ENCODE assay signal across 8 cellular contexts in the genomic region with DNA sequence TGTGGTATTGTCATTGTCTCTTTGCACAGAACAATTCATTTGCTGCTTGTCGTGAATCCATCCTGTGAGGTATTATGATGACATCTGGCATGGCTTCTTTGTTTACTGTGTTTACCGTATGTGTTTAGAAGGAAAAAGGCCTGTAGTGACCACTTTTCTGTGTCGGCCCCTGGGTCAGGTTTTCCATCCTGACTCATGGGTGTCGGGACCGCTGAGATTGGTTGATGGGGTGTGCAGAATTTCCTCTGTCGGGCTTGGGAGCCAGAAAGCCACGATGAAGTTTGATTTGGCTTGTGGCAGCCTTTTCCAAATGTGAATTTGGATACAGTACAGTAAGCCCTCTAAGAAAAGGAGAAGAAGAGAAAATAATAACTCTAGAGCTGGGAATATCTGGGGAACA.
DNase-seq lines count a peak whose midpoint lies in the region; ATAC-seq and TF ChIP-seq lines count a peak whose summit lies in the region.

No MANE protein-coding gene starts in this region.

- peak; percentile 77 for DNase-seq in Daoy (ENCODE audit: low read depth)
- DNase-seq in fibroblast of villous mesenchyme (ENCODE audit: low read depth) = peak; percentile 77
- peak; percentile 85 for DNase-seq in posterior vena cava (ENCODE audit: low spot score)
- DNase-seq in mucosa of gallbladder (ENCODE audit: low spot score) = no peak
- no peak for DNase-seq in NCI-H2171 treated with DMSO at 0.1 percent for 48 hours (lab: John Stamatoyannopoulos, UW)
- DNase-seq in NCI-H2081 (lab: John Stamatoyannopoulos, UW) = no peak

- peak; percentile 30 for ATAC-seq in SK-N-SH treated with all-trans-retinoic acid at 6 μM for 48 hours
- ATAC-seq in GM19328 (IDR thresholded peaks at IDR 0.05; ENCODE audit: unreplicated experiment) = no peak

- H3K4me3 ChIP-seq in fibroblast of villous mesenchyme (ENCODE audit: low read depth, low read length) = peak overlapping the region; percentile 1

- intact Hi-C loops in posterior vena cava (cut with DNase I) = no loop called here

- TF ChIP-seq CTCF in fibroblast of villous mesenchyme (IDR thresholded peaks at IDR 0.05; ENCODE audit: insufficient read depth, low read depth, low read length) = no peak

TF ChIP-seq in SK-N-SH treated with all-trans-retinoic acid at 6 μM for 48 hours, 23 proteins besides CTCF, POLR2A, EP300 and RAD21:
- TF ChIP-seq, protein P1, sequence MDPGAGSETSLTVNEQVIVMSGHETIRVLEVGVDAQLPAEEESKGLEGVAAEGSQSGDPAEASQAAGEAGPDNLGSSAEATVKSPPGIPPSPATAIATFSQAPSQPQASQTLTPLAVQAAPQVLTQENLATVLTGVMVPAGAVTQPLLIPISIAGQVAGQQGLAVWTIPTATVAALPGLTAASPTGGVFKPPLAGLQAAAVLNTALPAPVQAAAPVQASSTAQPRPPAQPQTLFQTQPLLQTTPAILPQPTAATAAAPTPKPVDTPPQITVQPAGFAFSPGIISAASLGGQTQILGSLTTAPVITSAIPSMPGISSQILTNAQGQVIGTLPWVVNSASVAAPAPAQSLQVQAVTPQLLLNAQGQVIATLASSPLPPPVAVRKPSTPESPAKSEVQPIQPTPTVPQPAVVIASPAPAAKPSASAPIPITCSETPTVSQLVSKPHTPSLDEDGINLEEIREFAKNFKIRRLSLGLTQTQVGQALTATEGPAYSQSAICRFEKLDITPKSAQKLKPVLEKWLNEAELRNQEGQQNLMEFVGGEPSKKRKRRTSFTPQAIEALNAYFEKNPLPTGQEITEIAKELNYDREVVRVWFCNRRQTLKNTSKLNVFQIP (CRISPR knock-in tag; IDR thresholded peaks at IDR 0.05; ENCODE audit: borderline replicate concordance, low read depth) = no peak
- 0 out of 2 replicates have a peak, but pooled peaks have one; percentile 5 for TF ChIP-seq ISL1 (CRISPR knock-in tag; IDR thresholded peaks at IDR 0.05)

Comparison
In these comparisons a context has a peak if more than half of its experiments do, and no peak if none do; other contexts are left out.
1. DNase-seq: peak in Daoy (single experiment), fibroblast of villous mesenchyme (single experiment) and posterior vena cava (single experiment); none in mucosa of gallbladder (single experiment), NCI-H2171 treated with DMSO at 0.1 percent for 48 hours (single experiment) and NCI-H2081 (0 of 2).